ENCODE assay signal across 17 cellular contexts in the genomic region with DNA sequence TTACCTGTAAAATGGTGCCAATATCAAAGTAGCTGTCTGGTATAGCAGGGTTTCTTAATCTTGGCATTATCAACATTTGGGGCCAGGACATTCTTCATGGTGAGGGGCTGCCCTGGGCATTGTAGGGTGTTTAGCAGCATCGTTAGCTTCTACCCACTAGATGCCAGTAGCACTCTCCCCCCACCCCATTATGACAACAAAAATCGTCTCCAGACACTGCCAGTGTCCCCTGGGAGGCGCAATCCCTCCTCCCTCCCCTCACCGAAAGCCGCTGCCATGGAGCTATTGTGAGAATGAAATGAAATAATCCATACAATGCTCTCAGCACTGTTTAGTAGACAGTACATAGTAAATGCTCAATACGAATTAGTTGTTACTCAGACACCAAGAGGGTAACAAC.
"Had no signal": no experiment of that assay in that cellular context is flagged by ENCODE, and none has a peak within 500 bp of the region (broad histone marks: within the 10 kb centered on the region; RNA-seq: fewer than 3 reads in every experiment).

No MANE protein-coding gene starts in this region.

- H3K4me1 ChIP-seq: gastrocnemius medialis, left ventricle myocardium inferior had no signal

- H3K36me3 Mint-ChIP-seq: naive B cell had no signal

- H3K9me3 ChIP-seq: gastrocnemius medialis, left ventricle myocardium inferior, ovary had no signal

- H3K4me3 Mint-ChIP-seq: naive B cell, nephron had no signal

- H3K27ac ChIP-seq: coronary artery, gastrocnemius medialis, left ventricle myocardium inferior, ovary had no signal

- H3K4me3 ChIP-seq: coronary artery, gastrocnemius medialis, left ventricle myocardium inferior, lung, ovary had no signal

- H3K4me1 Mint-ChIP-seq: naive B cell, nephron had no signal

- DNase-seq: effector CD8-positive, alpha-beta T cell; gastrocnemius medialis; kidney; left cardiac atrium; left ventricle myocardium inferior; mesenchymal stem cell; naive B cell; ovary; right cardiac atrium; small intestine; stimulated activated CD4-positive, alpha-beta T cell treated with anti-CD3 and anti-CD28 coated beads, Interleukin-12 subunit alpha, Interleukin-12 subunit beta, amount 100 ng/mL, for 4 hours; stimulated activated naive CD4-positive, alpha-beta T cell; trophoblast cell had no signal

- ATAC-seq: esophagus mucosa, gastrocnemius medialis, left cardiac atrium, right cardiac atrium had no signal

- H3K27ac Mint-ChIP-seq: nephron had no signal

- H3K9me3 Mint-ChIP-seq: nephron had no signal

- H3K36me3 ChIP-seq: gastrocnemius medialis, left ventricle myocardium inferior, ovary had no signal

- H3K27me3 ChIP-seq: gastrocnemius medialis, ovary had no signal
